Comparison of ENCODE assay signal across 1 cellular context in the genomic region with DNA sequence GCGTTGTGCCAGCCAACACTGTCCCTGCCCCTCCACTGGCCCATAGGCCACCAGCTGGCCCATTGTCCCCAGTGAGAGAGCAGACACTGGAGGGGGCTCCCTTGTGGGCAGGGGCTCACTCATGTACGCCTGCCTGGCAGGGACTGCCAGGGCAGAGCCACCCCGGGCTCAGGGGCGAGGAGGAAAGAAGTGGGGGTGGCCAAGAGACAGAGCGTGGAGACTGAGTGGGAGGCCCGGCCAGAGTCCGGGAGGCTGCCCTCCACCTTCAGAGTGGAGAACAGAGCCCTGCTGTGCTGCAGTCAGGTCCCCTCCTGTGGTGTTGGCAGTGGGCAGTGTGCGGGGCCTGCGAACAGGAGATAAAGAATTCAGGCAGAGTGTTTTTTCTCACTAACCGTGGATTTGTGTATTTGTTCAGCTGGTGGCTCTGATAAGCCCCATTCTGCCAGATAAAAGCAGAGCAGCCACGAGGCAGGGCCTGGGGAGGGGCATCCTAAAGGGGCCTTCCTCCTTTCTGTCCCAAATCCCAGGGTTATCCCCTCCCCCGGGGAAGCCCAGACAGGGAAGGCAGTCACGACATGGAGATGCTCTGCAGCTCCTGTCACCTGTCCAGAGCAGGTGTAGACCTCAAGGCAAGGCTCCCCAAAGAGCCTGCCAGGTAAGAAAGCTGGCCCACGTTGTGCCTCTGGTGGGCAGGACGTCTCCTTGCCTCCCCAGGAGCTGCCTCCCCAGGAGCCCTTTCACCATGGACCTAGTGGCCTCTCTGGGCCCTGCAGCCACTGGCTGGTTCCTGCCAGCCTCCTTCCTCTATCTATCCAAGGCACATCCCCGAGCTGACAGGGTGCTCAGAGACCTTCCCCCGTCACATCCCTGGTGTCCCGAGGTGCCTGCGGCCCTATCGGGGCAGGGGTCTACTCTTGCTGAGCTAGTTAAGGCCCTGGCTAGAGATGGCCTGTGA.
TF ChIP-seq lines count a peak whose summit lies in the region.

No MANE protein-coding gene starts in this region.

TF ChIP-seq in A549, 52 proteins besides CTCF, POLR2A, EP300 and RAD21 (continued from another document):
- TF ChIP-seq, protein P1, sequence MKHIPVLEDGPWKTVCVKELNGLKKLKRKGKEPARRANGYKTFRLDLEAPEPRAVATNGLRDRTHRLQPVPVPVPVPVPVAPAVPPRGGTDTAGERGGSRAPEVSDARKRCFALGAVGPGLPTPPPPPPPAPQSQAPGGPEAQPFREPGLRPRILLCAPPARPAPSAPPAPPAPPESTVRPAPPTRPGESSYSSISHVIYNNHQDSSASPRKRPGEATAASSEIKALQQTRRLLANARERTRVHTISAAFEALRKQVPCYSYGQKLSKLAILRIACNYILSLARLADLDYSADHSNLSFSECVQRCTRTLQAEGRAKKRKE (CRISPR knock-in tag; IDR thresholded peaks at IDR 0.05; ENCODE audit: low read depth), result no peak
- TF ChIP-seq ZC3H11A (IDR thresholded peaks at IDR 0.05) (no peak), NR3C1 (IDR thresholded peaks at IDR 0.05) (no peak), FOSL2 (IDR thresholded peaks at IDR 0.05) (no peak), FOSL2 (CRISPR knock-in tag; IDR thresholded peaks at IDR 0.05) (no peak), E2F6 (IDR thresholded peaks at IDR 0.05; ENCODE audit: borderline replicate concordance, low read depth) (no peak)
